In genomic region chr12:124277394-124278222, GRCh38 we compare ENCODE assay signal across 15 cellular contexts. TPM values are rescaled to one million over a fixed set of nuclear protein-coding genes. Genes with fewer than 3 reads are reported as not detected.
DNase-seq lines count a peak whose midpoint lies in the region; ATAC-seq lines count a peak whose summit lies in the region.
"Had no signal": no experiment of that assay in that cellular context is flagged by ENCODE, and none has a peak within 500 bp of the region (broad histone marks: within the 10 kb centered on the region; RNA-seq: fewer than 3 reads in every experiment).

No MANE protein-coding gene starts in this region.

- no peak overlapping the region for H2BK12ac ChIP-seq in mesenchymal stem cell (ENCODE audit: low read length in 2 of 2)

- H2AK5ac ChIP-seq in mesenchymal stem cell (ENCODE audit: low read length, severe bottlenecking), result no peak overlapping the region

- H3K79me1 ChIP-seq in mesenchymal stem cell (replicated peaks; ENCODE audit: low read length, poor library complexity, severe bottlenecking), result no peaks in the 10 kb centered on the region

- H2AFZ ChIP-seq in mesenchymal stem cell (ENCODE audit: low read depth, low read length), result peak overlapping the region; percentile 6

- H3K4me1 ChIP-seq in mesenchymal stem cell (ENCODE audit: control insufficient read depth, insufficient read depth, low read depth, low read length), result peaks cover 28% of the 10 kb centered on the region

- peaks cover 33 to 66% of the 10 kb centered on the region in 2 experiments for H3K27me3 ChIP-seq in mesenchymal stem cell (ENCODE audit: control insufficient read depth in 1 of 2, insufficient read depth in 1 of 2, low read length in 2 of 2)
- H3K27me3 ChIP-seq: BE2C, ovary had no signal

- no peak overlapping the region for H3K18ac ChIP-seq in mesenchymal stem cell (ENCODE audit: low read depth in 1 of 2, low read length in 2 of 2)

- H3K23ac ChIP-seq in mesenchymal stem cell (ENCODE audit: low read length in 2 of 2), result no peak overlapping the region

- DNase-seq in CMK (ENCODE audit: low read depth) (peak; percentile 30), HuH-7.5 (ENCODE audit: low spot score) (peak; percentile 19), SK-N-DZ (ENCODE audit: low spot score) (peak; percentile 68), mesenchymal stem cell (no peak), NOMO-1 treated with DMSO at 0.1 percent for 48 hours (lab: John Stamatoyannopoulos, UW; ENCODE audit: unreplicated experiment) (no peak)
- DNase-seq in activated CD4-positive, CD25-positive, alpha-beta regulatory T cell treated with anti-CD3 and anti-CD28 coated beads, Interleukin-2, amount 50 U/mL, for 72 hours, result no peak
- DNase-seq: activated effector memory CD4-positive, alpha-beta T cell treated with anti-CD3 and anti-CD28 coated beads, Interleukin-2, amount 50 U/mL, for 16 hours; BE2C; GOT3; NCI-H1694; ovary; SIG-M5 had no signal

- no peak overlapping the region for H4K91ac ChIP-seq in mesenchymal stem cell (ENCODE audit: low read length)

- no peak overlapping the region for H4K8ac ChIP-seq in mesenchymal stem cell (ENCODE audit: low read length)

- 58% methylated on average over 16 of the region's 16 CpGs for WGBS in mesenchymal stem cell

- peak overlapping the region in 1 of 2 experiments; percentile 30 for H3K14ac ChIP-seq in mesenchymal stem cell (ENCODE audit: low read length in 2 of 2)

- no peak overlapping the region for H3K27ac ChIP-seq in mesenchymal stem cell (ENCODE audit: low read length, poor library complexity, severe bottlenecking)
- H3K27ac ChIP-seq: ovary, skin epidermis had no signal

- no peak overlapping the region for H2BK120ac ChIP-seq in mesenchymal stem cell (ENCODE audit: low read depth, low read length)

- H2BK5ac ChIP-seq in mesenchymal stem cell (ENCODE audit: low read depth, low read length, poor library complexity, severe bottlenecking), result no peak overlapping the region

- H2BK15ac ChIP-seq in mesenchymal stem cell (ENCODE audit: low read depth, poor library complexity, severe bottlenecking), result no peak overlapping the region

- no peak overlapping the region for H3K9ac ChIP-seq in mesenchymal stem cell (ENCODE audit: low read length)

- H3K4ac ChIP-seq in mesenchymal stem cell (ENCODE audit: low read depth in 1 of 2, low read length in 2 of 2), result no peak overlapping the region

- no peaks in the 10 kb centered on the region for H3K36me3 ChIP-seq in mesenchymal stem cell (ENCODE audit: control insufficient read depth in 1 of 2, insufficient read depth in 2 of 2, low read depth in 1 of 2, low read length in 2 of 2)
- H3K36me3 ChIP-seq: BE2C, ovary had no signal

- ATAC-seq in HG03108 (IDR thresholded peaks at IDR 0.05; ENCODE audit: unreplicated experiment), result no peak
- no peak for ATAC-seq in HG02970 (IDR thresholded peaks at IDR 0.05; ENCODE audit: low FRiP score, unreplicated experiment)

- H3K4me2 ChIP-seq in mesenchymal stem cell (ENCODE audit: low read length, poor library complexity, severe bottlenecking), result no peak overlapping the region

- H3K4me3 ChIP-seq in mesenchymal stem cell (ENCODE audit: insufficient read depth in 1 of 2, low read depth in 1 of 2, low read length in 2 of 2), result no peak overlapping the region
- H3K4me3 ChIP-seq: ovary, skin epidermis had no signal

- H3K9me3 ChIP-seq in mesenchymal stem cell (ENCODE audit: control insufficient read depth, low read length), result peaks cover 2% of the 10 kb centered on the region
- H3K9me3 ChIP-seq: BE2C, ovary had no signal

RNA-seq across cellular contexts. Expression of gene RFLNA, which starts 17.3 kb away (rescaled TPM):
- polyA plus RNA-seq in SK-N-DZ (2014; cell fraction: cytosol; rRNA removed), result 2.3 and 2.8 TPM in 2 replicates
- 3.5 and 4.8 TPM in 2 replicates for polyA plus RNA-seq in SK-N-DZ (2014; cell fraction: nucleus; rRNA removed)
- 1.3 TPM for polyA plus RNA-seq in mesenchymal stem cell (2013, experiment 1 of 2)
- polyA plus RNA-seq in mesenchymal stem cell (2013, experiment 2 of 2), result 1.1 TPM

Comparison
In these comparisons a context has a peak if more than half of its experiments do, and no peak if none do; other contexts are left out.
1. DNase-seq: peak in CMK (single experiment), HuH-7.5 (single experiment) and SK-N-DZ (single experiment); none in mesenchymal stem cell (single experiment), NOMO-1 treated with DMSO at 0.1 percent for 48 hours (single experiment) and activated CD4-positive, CD25-positive, alpha-beta regulatory T cell treated with anti-CD3 and anti-CD28 coated beads, Interleukin-2, amount 50 U/mL, for 72 hours (single experiment).